25 cellular contexts compared by ENCODE assay signal in genomic region chrX:68703369-68703768, GRCh38. TPM values are rescaled to one million over a fixed set of nuclear protein-coding genes. Genes with fewer than 3 reads are reported as not detected.
A peak's percentile ranks its signal among the peaks of the same experiment; 100 is the strongest.
DNase-seq lines count a peak whose midpoint lies in the region; ATAC-seq and TF ChIP-seq lines count a peak whose summit lies in the region.
"Had no signal": no experiment of that assay in that cellular context is flagged by ENCODE, and none has a peak within 500 bp of the region (broad histone marks: within the 10 kb centered on the region; RNA-seq: fewer than 3 reads in every experiment).

No MANE protein-coding gene starts in this region.

- H3K27me3 ChIP-seq in upper lobe of left lung: no peaks in the 10 kb centered on the region
- H3K27me3 ChIP-seq: SJCRH30 had no signal

- no peaks in the 10 kb centered on the region for H3K36me3 Mint-ChIP-seq in WTC11

- CTCF ChIA-PET in WTC11 (lab: Charles Lee): no interaction called here

- H3K9me3 ChIP-seq in upper lobe of left lung: no peaks in the 10 kb centered on the region
- H3K9me3 ChIP-seq: adrenal gland, SJCRH30, tibial nerve had no signal

- H3K4me1 Mint-ChIP-seq in WTC11: peaks cover 8% of the 10 kb centered on the region
- H3K4me1 Mint-ChIP-seq: nephron, T-helper 17 cell had no signal

- no peaks in the 10 kb centered on the region for H3K36me3 ChIP-seq in upper lobe of left lung
- H3K36me3 ChIP-seq: adrenal gland, SJCRH30, tibial nerve had no signal

- peak; percentile 37 for DNase-seq in HT1080 (ENCODE audit: low read depth)
- DNase-seq in WTC11 (ENCODE audit: low spot score): peak; percentile 23
- peak; percentile 31 for DNase-seq in iPS-NIHi11 (ENCODE audit: low spot score)
- DNase-seq in upper lobe of left lung: no peak
- DNase-seq in nucleus accumbens (lab: John Stamatoyannopoulos, UW): no peak
- DNase-seq in GOT3 (lab: John Stamatoyannopoulos, UW): no peak
- DNase-seq: activated CD8-positive, alpha-beta T cell treated with anti-CD3 and anti-CD28 coated beads for 36 hours; activated gamma-delta T cell treated with Interleukin-2 at 50 U/mL for 16 hours; COR-L47; cortex of kidney; hypothalamus; NCI-H1048; NCI-H1930; NCI-H345; NCI-H82; posterior cingulate gyrus; SJCRH30; stimulated activated CD4-positive, alpha-beta T cell treated with anti-CD3 and anti-CD28 coated beads, Interleukin-2, amount 100 ng/mL, for 48 hours; stimulated activated naive CD8-positive, alpha-beta T cell treated with anti-CD3 and anti-CD28 coated beads, Interleukin-15, Interleukin-2, amounts not matched to agents 100 U/mL and 50 U/mL, for 24 hours; T-helper 17 cell had no signal

- H3K4me1 ChIP-seq in upper lobe of left lung: peaks cover 4 to 50% (median 38%) of the 10 kb centered on the region in 4 donors

- H3K27me3 Mint-ChIP-seq in WTC11 (ENCODE audit: low read depth): peaks cover 2% of the 10 kb centered on the region; the same call in 1 of the 2 replicates
- H3K27me3 Mint-ChIP-seq: activated CD8-positive, alpha-beta T cell treated with anti-CD3 and anti-CD28 coated beads for 36 hours; T-helper 17 cell had no signal

- WGBS in upper lobe of left lung, 2 donors: 36 to 38% methylated on average over 5 of the region's 5 CpGs

- TF ChIP-seq EP300 in upper lobe of left lung (IDR thresholded peaks at IDR 0.05): peak in 1 of 4 donors; percentile 46

- no peak for TF ChIP-seq POLR2A in upper lobe of left lung (IDR thresholded peaks at IDR 0.05)

- H3K4me3 Mint-ChIP-seq in WTC11: no peak overlapping the region
- H3K4me3 Mint-ChIP-seq: activated CD8-positive, alpha-beta T cell treated with anti-CD3 and anti-CD28 coated beads for 36 hours; nephron; T-helper 17 cell had no signal

- no peaks in the 10 kb centered on the region for H3K9me3 Mint-ChIP-seq in WTC11
- H3K9me3 Mint-ChIP-seq: activated CD8-positive, alpha-beta T cell treated with anti-CD3 and anti-CD28 coated beads for 36 hours had no signal

- POLR2A ChIA-PET in WTC11 (lab: Charles Lee): no interaction called here

- ATAC-seq in WTC11 (peak; percentile 86), upper lobe of left lung (ENCODE audit: low FRiP score in 2 of 2) (peak in 1 of 2 donors; percentile 26), GM21576 (IDR thresholded peaks at IDR 0.05; ENCODE audit: unreplicated experiment) (no peak)
- ATAC-seq: activated CD8-positive, alpha-beta T cell treated with anti-CD3 and anti-CD28 coated beads for 36 hours; stimulated activated naive CD8-positive, alpha-beta T cell treated with anti-CD3 and anti-CD28 coated beads, Interleukin-15, Interleukin-2, amounts not matched to agents 100 U/mL and 50 U/mL, for 24 hours; T-helper 17 cell had no signal

- H3K27ac ChIP-seq in upper lobe of left lung: peak overlapping the region; percentile 48 to 75 (median 61)
- H3K27ac ChIP-seq: SJCRH30, tibial nerve had no signal

- no peak overlapping the region for H3K4me3 ChIP-seq in upper lobe of left lung
- H3K4me3 ChIP-seq: adrenal gland, SJCRH30, tibial nerve had no signal

- H3K27ac Mint-ChIP-seq in WTC11: no peak overlapping the region
- H3K27ac Mint-ChIP-seq: activated CD8-positive, alpha-beta T cell treated with anti-CD3 and anti-CD28 coated beads for 36 hours; nephron; T-helper 17 cell had no signal

- no peak for TF ChIP-seq CTCF in WTC11 (IDR thresholded peaks at IDR 0.05)
- no peak for TF ChIP-seq CTCF in upper lobe of left lung (IDR thresholded peaks at IDR 0.05)

TF ChIP-seq in WTC11, 78 proteins besides CTCF, POLR2A, EP300 and RAD21:
- TF ChIP-seq GABPB1 (CRISPR knock-in tag; IDR thresholded peaks at IDR 0.05): no peak
- TF ChIP-seq ZNF671 (CRISPR knock-in tag; IDR thresholded peaks at IDR 0.05): no peak
- no peak for TF ChIP-seq E2F4 (CRISPR knock-in tag; IDR thresholded peaks at IDR 0.05; ENCODE audit: borderline replicate concordance, low read depth)
- no peak for TF ChIP-seq CBFB (CRISPR knock-in tag; IDR thresholded peaks at IDR 0.05; ENCODE audit: low read depth)
- no peak for TF ChIP-seq USF2 (CRISPR knock-in tag; IDR thresholded peaks at IDR 0.05)
- TF ChIP-seq SOX15 (CRISPR knock-in tag; IDR thresholded peaks at IDR 0.05): no peak
- TF ChIP-seq, protein P1, sequence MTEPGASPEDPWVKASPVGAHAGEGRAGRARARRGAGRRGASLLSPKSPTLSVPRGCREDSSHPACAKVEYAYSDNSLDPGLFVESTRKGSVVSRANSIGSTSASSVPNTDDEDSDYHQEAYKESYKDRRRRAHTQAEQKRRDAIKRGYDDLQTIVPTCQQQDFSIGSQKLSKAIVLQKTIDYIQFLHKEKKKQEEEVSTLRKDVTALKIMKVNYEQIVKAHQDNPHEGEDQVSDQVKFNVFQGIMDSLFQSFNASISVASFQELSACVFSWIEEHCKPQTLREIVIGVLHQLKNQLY (CRISPR knock-in tag; IDR thresholded peaks at IDR 0.05): no peak

RNA-seq across cellular contexts. Expression of gene STARD8, which starts 55.9 kb away (rescaled TPM):
- total RNA-seq in HT1080 (2014; rRNA removed; shearing (Covaris generic)): 7.1 and 7.4 TPM in 2 replicates
- 4.7 and 4.9 TPM in 2 replicates for polyA plus RNA-seq in HT1080 (2015; cell fraction: cytosol; rRNA removed)
- 8.3 and 9.6 TPM in 2 replicates for polyA plus RNA-seq in HT1080 (2015; cell fraction: nucleus; rRNA removed)
- total RNA-seq in WTC11 (2021): 3.1 to 8.5 TPM (median 3.8 TPM) in 3 replicates
- 10 to 100 TPM; 13.9 to 43.1 (median 25.8) TPM for total RNA-seq in upper lobe of left lung
- total RNA-seq: bronchial epithelial cell had no signal

Comparison
In these comparisons a context has a peak if more than half of its experiments do, and no peak if none do; other contexts are left out.
1. DNase-seq: peak in HT1080 (single experiment), WTC11 (single experiment) and iPS-NIHi11 (single experiment); none in upper lobe of left lung (0 of 2), nucleus accumbens (0 of 56) and GOT3 (single experiment).